Comparison of ENCODE assay signal across 15 cellular contexts in the genomic region with DNA sequence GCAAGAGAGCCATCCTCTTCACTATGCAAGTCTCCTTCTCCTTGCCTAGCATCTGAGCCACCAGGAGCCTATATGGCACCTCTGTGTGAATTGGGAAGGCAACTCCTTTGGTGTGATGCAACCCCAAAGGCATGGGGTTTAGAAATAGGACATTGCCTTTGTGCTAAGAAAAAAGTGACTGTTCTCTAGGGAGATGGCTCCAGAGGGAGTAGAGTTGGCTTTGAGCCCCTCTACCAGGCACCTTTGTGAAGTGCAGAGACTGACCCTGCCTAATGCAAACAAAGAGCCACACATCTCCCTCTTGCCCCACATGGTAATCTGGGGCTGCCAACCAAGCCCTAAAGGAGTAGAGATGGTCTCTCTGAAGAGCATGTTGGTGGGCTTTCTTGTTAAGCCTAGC.
"Had no signal": no experiment of that assay in that cellular context is flagged by ENCODE, and none has a peak within 500 bp of the region (broad histone marks: within the 10 kb centered on the region; RNA-seq: fewer than 3 reads in every experiment).

No MANE protein-coding gene starts in this region.

- FAIRE-seq: endometrium, kidney, small intestine had no signal

- H3K4me3 ChIP-seq: ascending aorta, lower lobe of right lung, stomach, suprapubic skin, transverse colon had no signal

- H3K27me3 ChIP-seq: ascending aorta, suprapubic skin had no signal

- H3K27ac ChIP-seq: ascending aorta, brain microvascular endothelial cell, lower lobe of right lung, stomach, suprapubic skin, transverse colon had no signal

- H3K4me1 ChIP-seq: ascending aorta, lower lobe of right lung, stomach, suprapubic skin, transverse colon had no signal

- H3K9me3 ChIP-seq: ascending aorta, lower lobe of right lung, stomach, suprapubic skin, transverse colon had no signal

- DNase-seq: activated CD4-positive, alpha-beta T cell treated with anti-CD3 and anti-CD28 coated beads, Interleukin-2, amount 10 ng/mL, durations not matched to agents 24 days and 14 days; activated CD8-positive, alpha-beta T cell treated with anti-CD3 and anti-CD28 coated beads, Interleukin-2, amount 10 ng/mL, durations not matched to agents 7 days and 5 days; activated gamma-delta T cell treated with Interleukin-2 at 50 U/mL for 16 hours; effector CD4-positive, alpha-beta T cell; kidney; lower lobe of right lung; naive B cell; small intestine; stimulated activated CD4-positive, alpha-beta T cell treated with anti-CD3 and anti-CD28 coated beads, Interleukin-2, amount 100 ng/mL, for 24 hours; stomach; transverse colon had no signal

- H3K36me3 ChIP-seq: ascending aorta, brain microvascular endothelial cell, lower lobe of right lung, stomach, suprapubic skin, transverse colon had no signal
